In genomic region chr11:78188012-78188808, GRCh38 we compare ENCODE assay signal across 8 cellular contexts.
DNase-seq lines count a peak whose midpoint lies in the region; ATAC-seq lines count a peak whose summit lies in the region.

TSS of gene KCTD21 (minus strand) at chr11:78188626. CDS start at chr11:78174554, 14,072 bp downstream.

- DNase-seq in AG20443 (ENCODE audit: low spot score) (peak; percentile 99), NCI-H446 (lab: John Stamatoyannopoulos, UW) (peak; percentile 94 to 97), iris pigment epithelial cell (ENCODE audit: low read depth) (peak; percentile 99)
- peak; percentile 82 for DNase-seq in activated CD4-positive, CD25-positive, alpha-beta regulatory T cell treated with anti-CD3 and anti-CD28 coated beads, Interleukin-2, amount 50 U/mL, for 16 hours (ENCODE audit: low read depth, low spot score)
- peak; percentile 80 for DNase-seq in central memory CD8-positive, alpha-beta T cell (ENCODE audit: low spot score in 2 of 2)
- peak; percentile 83 to 89 for DNase-seq in stimulated activated CD4-positive, alpha-beta T cell treated with anti-CD3 and anti-CD28 coated beads, Interleukin-12 subunit alpha, Interleukin-12 subunit beta, amount 100 ng/mL, for 24 hours (ENCODE audit: low read depth in 2 of 2)

- H3K9me3 Mint-ChIP-seq in central memory CD8-positive, alpha-beta T cell = no peaks in the 10 kb centered on the region

- peaks cover 47% of the 10 kb centered on the region for H3K4me1 Mint-ChIP-seq in central memory CD8-positive, alpha-beta T cell

- H3K27me3 Mint-ChIP-seq in central memory CD8-positive, alpha-beta T cell = no peaks in the 10 kb centered on the region

- H3K4me3 Mint-ChIP-seq in central memory CD8-positive, alpha-beta T cell = peak within 1 kb of the TSS; percentile 99

- H3K27ac Mint-ChIP-seq in central memory CD8-positive, alpha-beta T cell (ENCODE audit: low read depth) = peak within 1 kb of the TSS; percentile 95

- H3K36me3 Mint-ChIP-seq in central memory CD8-positive, alpha-beta T cell (ENCODE audit: insufficient read depth) = peaks cover 4% of the 10 kb centered on the region

- ATAC-seq in GM19043 (IDR thresholded peaks at IDR 0.05; ENCODE audit: low read depth, unreplicated experiment) (peak; percentile 97), HG03354 (IDR thresholded peaks at IDR 0.05; ENCODE audit: poor library complexity, severe bottlenecking, unreplicated experiment) (peak; percentile 98)
- peak; percentile 94 for ATAC-seq in central memory CD8-positive, alpha-beta T cell (replicated peaks; ENCODE audit: extremely low read depth, poor library complexity, severe bottlenecking)

Comparison
In these comparisons a context has a peak if more than half of its experiments do, and no peak if none do; other contexts are left out.
1. Peak in every context shown above with its lines: DNase-seq and ATAC-seq.